In genomic region chr20:49216991-49217578, GRCh38 we compare ENCODE assay signal across 8 cellular contexts. TPM values are rescaled to one million over a fixed set of nuclear protein-coding genes. Genes with fewer than 3 reads are reported as not detected.
DNase-seq lines count a peak whose midpoint lies in the region; ATAC-seq and TF ChIP-seq lines count a peak whose summit lies in the region.

No MANE protein-coding gene starts in this region.

- H3K4me3 ChIP-seq in fibroblast of villous mesenchyme (ENCODE audit: low read depth, low read length) = peak overlapping the region; percentile 12

- ATAC-seq in HG03045 (IDR thresholded peaks at IDR 0.05; ENCODE audit: unreplicated experiment) = no peak

- DNase-seq in GF-D8 (lab: John Stamatoyannopoulos, UW) = peak; percentile 53
- DNase-seq in NAMALWA (ENCODE audit: low spot score) = peak; percentile 91
- DNase-seq in SIG-M5 (lab: John Stamatoyannopoulos, UW) = peak; percentile 46
- DNase-seq in activated T-helper 2 cell treated with anti-CD3 and anti-CD28 coated beads, Interferon-gamma antibody, Interleukin-2, Interleukin-4, amounts not matched to agents 10 μg/mL and 5 μg/mL and 100 μg/mL, durations not matched to agents 14 hours and 24 hours and 36 hours (ENCODE audit: low spot score) = peak; percentile 82
- peak; percentile 92 for DNase-seq in fibroblast of villous mesenchyme (ENCODE audit: low read depth)
- DNase-seq in non-pigmented ciliary epithelial cell (ENCODE audit: low read depth) = peak; percentile 72
- DNase-seq in stromal cell of bone marrow (ENCODE audit: low read depth) = peak; percentile 82

- H3K27ac Mint-ChIP-seq in activated T-helper 2 cell treated with anti-CD3 and anti-CD28 coated beads, Interferon-gamma antibody, Interleukin-2, Interleukin-4, amounts not matched to agents 10 μg/mL and 5 μg/mL and 100 μg/mL, durations not matched to agents 14 hours and 24 hours and 36 hours = peak overlapping the region; percentile 42

- no peaks in the 10 kb centered on the region for H3K9me3 Mint-ChIP-seq in activated T-helper 2 cell treated with anti-CD3 and anti-CD28 coated beads, Interferon-gamma antibody, Interleukin-2, Interleukin-4, amounts not matched to agents 10 μg/mL and 5 μg/mL and 100 μg/mL, durations not matched to agents 14 hours and 24 hours and 36 hours

- intact Hi-C loops in activated T-helper 2 cell treated with anti-CD3 and anti-CD28 coated beads, Interferon-gamma antibody, Interleukin-2, Interleukin-4, amounts not matched to agents 10 μg/mL and 5 μg/mL and 100 μg/mL, durations not matched to agents 14 hours and 24 hours and 36 hours (cut with micrococcal nuclease) = loop anchor here (1.0 to 5.0 kb wide), 2 partner anchors 84 to 170 kb away; partner anchors contain the start of gene CSE1L

- peaks cover 14% of the 10 kb centered on the region for H3K36me3 Mint-ChIP-seq in activated T-helper 2 cell treated with anti-CD3 and anti-CD28 coated beads, Interferon-gamma antibody, Interleukin-2, Interleukin-4, amounts not matched to agents 10 μg/mL and 5 μg/mL and 100 μg/mL, durations not matched to agents 14 hours and 24 hours and 36 hours (ENCODE audit: low read depth)

- TF ChIP-seq CTCF in fibroblast of villous mesenchyme (IDR thresholded peaks at IDR 0.05; ENCODE audit: insufficient read depth, low read depth, low read length) = peak; percentile 86

- H3K4me1 Mint-ChIP-seq in activated T-helper 2 cell treated with anti-CD3 and anti-CD28 coated beads, Interferon-gamma antibody, Interleukin-2, Interleukin-4, amounts not matched to agents 10 μg/mL and 5 μg/mL and 100 μg/mL, durations not matched to agents 14 hours and 24 hours and 36 hours (ENCODE audit: low read depth) = peaks cover 17% of the 10 kb centered on the region

- H3K4me3 Mint-ChIP-seq in activated T-helper 2 cell treated with anti-CD3 and anti-CD28 coated beads, Interferon-gamma antibody, Interleukin-2, Interleukin-4, amounts not matched to agents 10 μg/mL and 5 μg/mL and 100 μg/mL, durations not matched to agents 14 hours and 24 hours and 36 hours (ENCODE audit: low read depth) = peak overlapping the region; percentile 51

- H3K27me3 Mint-ChIP-seq in activated T-helper 2 cell treated with anti-CD3 and anti-CD28 coated beads, Interferon-gamma antibody, Interleukin-2, Interleukin-4, amounts not matched to agents 10 μg/mL and 5 μg/mL and 100 μg/mL, durations not matched to agents 14 hours and 24 hours and 36 hours (ENCODE audit: low read depth) = no peaks in the 10 kb centered on the region

RNA-seq across cellular contexts. Expression of gene DDX27, which starts 2.1 kb away (rescaled TPM):
- 51.4 and 54.0 TPM in 2 replicates for total RNA-seq in activated T-helper 2 cell treated with anti-CD3 and anti-CD28 coated beads, Interferon-gamma antibody, Interleukin-2, Interleukin-4, amounts not matched to agents 10 μg/mL and 5 μg/mL and 100 μg/mL, durations not matched to agents 14 hours and 24 hours and 36 hours
- total RNA-seq in fibroblast of villous mesenchyme = 28.7 and 33.2 TPM in 2 replicates

RNA-seq across cellular contexts. Expression of gene STAU1, which starts 29.0 kb away (rescaled TPM):
- 68.8 and 69.7 TPM in 2 replicates for total RNA-seq in activated T-helper 2 cell treated with anti-CD3 and anti-CD28 coated beads, Interferon-gamma antibody, Interleukin-2, Interleukin-4, amounts not matched to agents 10 μg/mL and 5 μg/mL and 100 μg/mL, durations not matched to agents 14 hours and 24 hours and 36 hours
- total RNA-seq in fibroblast of villous mesenchyme = 54.4 and 56.6 TPM in 2 replicates
